ENCODE assay signal across 21 cellular contexts in genomic region chr7:30117886-30118285, GRCh38.
"Had no signal": no experiment of that assay in that cellular context is flagged by ENCODE, and none has a peak within 500 bp of the region (broad histone marks: within the 10 kb centered on the region; RNA-seq: fewer than 3 reads in every experiment).

No MANE protein-coding gene starts in this region.

- H3K4me3 ChIP-seq: esophagus squamous epithelium, hepatocyte, left ventricle myocardium inferior, lower lobe of right lung, right atrium auricular region, sigmoid colon, skin epidermis, stomach, transverse colon had no signal

- H3K27ac ChIP-seq: esophagus squamous epithelium, foreskin keratinocyte, hepatocyte, left ventricle myocardium inferior, lower lobe of right lung, neutrophil, right atrium auricular region, stomach, transverse colon had no signal

- DNase-seq: esophagus squamous epithelium; foreskin keratinocyte; head of caudate nucleus; kidney; left cardiac atrium; left ventricle myocardium inferior; lower lobe of right lung; mesendoderm; naive thymus-derived CD4-positive, alpha-beta T cell; sigmoid colon; stimulated activated CD4-positive, alpha-beta T cell treated with anti-CD3 and anti-CD28 coated beads, Interleukin-2, amount 100 ng/mL, for 24 hours; stimulated activated naive CD4-positive, alpha-beta T cell; stomach; substantia nigra; transverse colon had no signal

- H3K36me3 ChIP-seq: esophagus squamous epithelium, lower lobe of right lung, neutrophil, right atrium auricular region, sigmoid colon, stomach, thoracic aorta, transverse colon had no signal

- ATAC-seq: foreskin keratinocyte; left cardiac atrium; lower lobe of right lung; naive thymus-derived CD4-positive, alpha-beta T cell had no signal

- H3K27me3 Mint-ChIP-seq: dendritic cell treated with granulocyte-macrophage colony-stimulating factor and Interleukin-4, amounts not matched to agents 40 ng/mL and 50 ng/mL, for 4 days; naive thymus-derived CD4-positive, alpha-beta T cell had no signal

- H3K4me3 Mint-ChIP-seq: dendritic cell treated with granulocyte-macrophage colony-stimulating factor and Interleukin-4, amounts not matched to agents 40 ng/mL and 50 ng/mL, for 4 days; naive thymus-derived CD4-positive, alpha-beta T cell had no signal

- H3K27ac Mint-ChIP-seq: dendritic cell treated with granulocyte-macrophage colony-stimulating factor and Interleukin-4, amounts not matched to agents 40 ng/mL and 50 ng/mL, for 4 days; naive thymus-derived CD4-positive, alpha-beta T cell had no signal

- H3K9me3 ChIP-seq: neutrophil had no signal
